17 cellular contexts compared by ENCODE assay signal in the genomic region with DNA sequence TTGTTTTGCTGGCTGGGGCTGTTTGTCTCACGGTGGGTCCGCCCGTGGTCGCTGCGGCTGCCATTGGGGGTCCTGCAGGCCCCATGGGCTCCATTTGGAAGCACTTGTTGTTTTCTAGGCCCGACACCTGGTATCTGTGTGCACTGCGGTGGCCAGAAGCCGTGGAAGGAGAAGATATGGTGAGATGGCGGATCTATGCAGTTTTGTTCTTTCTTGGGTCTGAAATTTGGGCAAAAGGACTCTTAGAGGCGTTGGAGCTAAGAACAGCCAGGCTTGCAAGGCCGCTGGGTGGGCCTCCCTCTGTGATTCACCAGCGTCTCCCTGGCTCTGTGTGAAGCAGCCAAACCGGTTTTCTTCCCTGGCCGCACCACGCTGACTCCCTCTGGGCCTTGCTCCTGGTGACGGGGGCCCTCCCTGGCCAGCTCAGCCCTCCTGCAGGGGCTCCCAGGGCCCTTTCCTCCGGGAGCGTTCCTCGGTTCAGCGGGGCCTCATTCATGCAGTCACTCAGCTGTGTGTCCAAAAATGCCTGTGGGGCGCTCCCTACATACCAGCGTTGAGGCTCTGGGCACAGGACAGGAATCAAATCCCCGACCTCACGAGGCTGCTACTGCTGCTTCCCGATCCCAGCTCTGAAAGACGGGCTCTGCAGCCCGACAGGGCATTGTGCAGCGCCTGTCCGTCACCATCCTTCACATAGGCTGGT.
DNase-seq lines count a peak whose midpoint lies in the region; ATAC-seq and TF ChIP-seq lines count a peak whose summit lies in the region.
"Had no signal": no experiment of that assay in that cellular context is flagged by ENCODE, and none has a peak within 500 bp of the region (broad histone marks: within the 10 kb centered on the region; RNA-seq: fewer than 3 reads in every experiment).

No MANE protein-coding gene starts in this region.

- H3K79me2 ChIP-seq in trophoblast cell (ENCODE audit: control insufficient read depth, insufficient read depth, low read length, poor library complexity) = no peaks in the 10 kb centered on the region

- no peak overlapping the region for H3K27ac ChIP-seq in trophoblast cell (ENCODE audit: low read depth, low read length)
- H3K27ac ChIP-seq: heart left ventricle, ovary, SJSA1, uterus had no signal

- peak overlapping the region; percentile 65 for H3K4me3 Mint-ChIP-seq in Calu3 (ENCODE audit: low read depth, unreplicated experiment)
- H3K4me3 Mint-ChIP-seq: activated naive CD4-positive, alpha-beta T cell treated with anti-CD3 and anti-CD28 coated beads, Interleukin-2, amount 10 ng/mL, durations not matched to agents 7 days and 5 days; memory B cell had no signal

- H3K4me1 Mint-ChIP-seq in Calu3 (ENCODE audit: low read depth, unreplicated experiment) = peaks cover 74% of the 10 kb centered on the region
- H3K4me1 Mint-ChIP-seq: activated naive CD4-positive, alpha-beta T cell treated with anti-CD3 and anti-CD28 coated beads, Interleukin-2, amount 10 ng/mL, durations not matched to agents 7 days and 5 days had no signal

- peak overlapping the region; percentile 14 for H2AK5ac ChIP-seq in trophoblast cell (ENCODE audit: low read length)

- peaks cover 25% of the 10 kb centered on the region for H3K36me3 Mint-ChIP-seq in Calu3 (ENCODE audit: insufficient read depth, unreplicated experiment)
- H3K36me3 Mint-ChIP-seq: activated naive CD4-positive, alpha-beta T cell treated with anti-CD3 and anti-CD28 coated beads, Interleukin-2, amount 10 ng/mL, durations not matched to agents 7 days and 5 days; memory B cell had no signal

- H3K4me2 ChIP-seq in trophoblast cell (ENCODE audit: low read length) = peak overlapping the region; percentile 46

- no peak overlapping the region for H3K23ac ChIP-seq in trophoblast cell (ENCODE audit: low read length)

- peaks cover 18 to 19% of the 10 kb centered on the region in 2 experiments for H3K4me1 ChIP-seq in trophoblast cell (ENCODE audit: control insufficient read depth in 1 of 2, insufficient read depth in 2 of 2, low read length in 2 of 2)
- H3K4me1 ChIP-seq: heart left ventricle, uterus had no signal

- peaks cover 4% of the 10 kb centered on the region for H3K79me1 ChIP-seq in trophoblast cell (ENCODE audit: low read length)

- H4K91ac ChIP-seq in trophoblast cell (ENCODE audit: low read depth, low read length) = peak overlapping the region; percentile 61

- DNase-seq in Calu3 (peak; percentile 92), NCI-H526 treated with DMSO at 0.1 percent for 48 hours (lab: John Stamatoyannopoulos, UW) (peak; percentile 77), iPS-NIHi11 (ENCODE audit: low spot score) (peak; percentile 60), trophoblast cell (peak; percentile 85 to 86), retina (no peak), hypothalamus (lab: John Stamatoyannopoulos, UW) (no peak), NCI-H2107 treated with DMSO at 0.1 percent for 48 hours (lab: John Stamatoyannopoulos, UW; ENCODE audit: unreplicated experiment) (no peak)
- DNase-seq: activated naive CD4-positive, alpha-beta T cell treated with anti-CD3 and anti-CD28 coated beads, Interleukin-2, amount 10 ng/mL, durations not matched to agents 7 days and 5 days; heart left ventricle; IMR-90; NCI-H1105 treated with DMSO at 0.1 percent for 48 hours; NCI-H82; ovary; uterus had no signal

- no peak overlapping the region for H2BK5ac ChIP-seq in trophoblast cell (ENCODE audit: low read depth, low read length, poor library complexity)

- peaks cover 4% of the 10 kb centered on the region for H3K9me3 ChIP-seq in trophoblast cell (ENCODE audit: insufficient read depth, low read depth, low read length)
- H3K9me3 ChIP-seq: heart left ventricle, ovary, SJSA1, uterus had no signal

- H3K4me3 ChIP-seq in trophoblast cell (ENCODE audit: low read depth, low read length) = no peak overlapping the region
- H3K4me3 ChIP-seq: heart left ventricle, ovary, SJSA1, uterus had no signal

- TSS peak; percentile 73 for BruUV-seq in Calu3 (replicated peaks; lab: Mats Ljungman, UMichigan)

- no peak overlapping the region for H2BK120ac ChIP-seq in trophoblast cell (ENCODE audit: insufficient read depth, low read length, poor library complexity)

- no CpG with 5 or more reads among the region's 29 CpGs for WGBS in trophoblast cell (ENCODE audit: extremely low coverage, insufficient coverage, insufficient read length)

- H3K18ac ChIP-seq in trophoblast cell (ENCODE audit: low read length) = no peak overlapping the region

- no peak overlapping the region for H3K9ac ChIP-seq in trophoblast cell (ENCODE audit: low read length)

- ATAC-seq in HG02870 (IDR thresholded peaks at IDR 0.05; ENCODE audit: unreplicated experiment) = no peak
- ATAC-seq: heart left ventricle had no signal

- peaks cover 8% of the 10 kb centered on the region for H3K9me3 Mint-ChIP-seq in Calu3 (ENCODE audit: low read depth, unreplicated experiment)

- H2BK12ac ChIP-seq in trophoblast cell (ENCODE audit: low read length) = peak overlapping the region; percentile 46

- intact Hi-C loops in Calu3 (cut with micrococcal nuclease; ENCODE audit: unreplicated experiment) = loop anchor here (1.0 to 2.0 kb wide), 4 partner anchors 29 to 459 kb away; no protein-coding TSS in a partner anchor

- H2AFZ ChIP-seq in trophoblast cell (ENCODE audit: insufficient read depth, low read length, poor library complexity) = no peak overlapping the region

- TF ChIP-seq CTCF in Calu3 (IDR thresholded peaks at IDR 0.05; ENCODE audit: unreplicated experiment) = no peak

- H3K27me3 Mint-ChIP-seq in Calu3 (ENCODE audit: unreplicated experiment) = no peaks in the 10 kb centered on the region

- H3K14ac ChIP-seq in trophoblast cell (ENCODE audit: low read length) = peak overlapping the region; percentile 13

- no peaks in the 10 kb centered on the region for H3K27me3 ChIP-seq in trophoblast cell (ENCODE audit: insufficient read depth, low read length)
- H3K27me3 ChIP-seq: ovary, uterus had no signal

- H3K4ac ChIP-seq in trophoblast cell (ENCODE audit: low read depth, low read length) = no peak overlapping the region

- no peaks in the 10 kb centered on the region for H3K36me3 ChIP-seq in trophoblast cell (ENCODE audit: control insufficient read depth in 1 of 2, insufficient read depth in 2 of 2, low read length in 2 of 2)
- H3K36me3 ChIP-seq: heart left ventricle, ovary, SJSA1, uterus had no signal

- peak overlapping the region; percentile 95 for H3K27ac Mint-ChIP-seq in Calu3 (ENCODE audit: unreplicated experiment)
- H3K27ac Mint-ChIP-seq: activated naive CD4-positive, alpha-beta T cell treated with anti-CD3 and anti-CD28 coated beads, Interleukin-2, amount 10 ng/mL, durations not matched to agents 7 days and 5 days; memory B cell had no signal

- H4K8ac ChIP-seq in trophoblast cell (ENCODE audit: low read depth, low read length) = no peak overlapping the region

- no peak overlapping the region for H4K12ac ChIP-seq in trophoblast cell (ENCODE audit: low read depth, low read length)

- CTCF ChIA-PET in Calu3 (lab: Charles Lee) = interaction anchor here (1.1 to 1.7 kb wide), 3 partner anchors 78 to 535 kb away, joined by 3 to 7 read pairs (median 3); no protein-coding TSS in a partner anchor

Comparison
In these comparisons a context has a peak if more than half of its experiments do, and no peak if none do; other contexts are left out.
1. DNase-seq: peak in Calu3 (single experiment), NCI-H526 treated with DMSO at 0.1 percent for 48 hours (single experiment), iPS-NIHi11 (single experiment) and trophoblast cell (2 of 2); none in retina (single experiment), hypothalamus (0 of 51) and NCI-H2107 treated with DMSO at 0.1 percent for 48 hours (single experiment).